In the genomic region with DNA sequence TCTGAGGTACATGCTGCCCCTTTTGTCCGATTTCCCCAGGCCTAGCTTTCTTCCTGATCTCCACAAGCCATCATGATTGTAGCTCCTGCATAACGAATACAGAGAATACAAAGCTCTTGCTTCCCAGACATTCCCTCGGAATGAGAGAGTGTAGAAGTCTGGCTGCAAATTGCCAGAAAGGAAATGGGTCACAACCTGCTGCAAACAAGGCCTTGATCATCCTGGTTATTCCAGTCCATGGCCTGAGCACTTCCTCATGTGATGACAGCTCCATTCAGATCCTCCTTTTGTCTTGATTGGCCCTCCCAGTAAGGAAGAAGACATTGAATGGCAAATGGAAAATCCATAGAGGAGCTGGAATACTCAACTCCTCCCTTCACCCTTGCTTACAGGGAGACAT, we compare ENCODE assay signal across 16 cellular contexts.
"Had no signal": no experiment of that assay in that cellular context is flagged by ENCODE, and none has a peak within 500 bp of the region (broad histone marks: within the 10 kb centered on the region; RNA-seq: fewer than 3 reads in every experiment).

No MANE protein-coding gene starts in this region.

- H3K79me2 ChIP-seq: hepatocyte had no signal

- H3K4me3 ChIP-seq: adrenal gland, hepatocyte, ovary, sigmoid colon, thyroid gland, uterus had no signal

- FAIRE-seq: endometrium had no signal

- H3K4me1 ChIP-seq: adrenal gland, sigmoid colon, thyroid gland, uterus had no signal

- H3K27ac ChIP-seq: adrenal gland, hepatocyte, ovary, sigmoid colon, thyroid gland had no signal

- DNase-seq: activated CD4-positive, alpha-beta T cell treated with anti-CD3 and anti-CD28 coated beads, Interleukin-2, amount 50 U/mL, for 48 hours; activated naive CD4-positive, alpha-beta T cell; adrenal gland; brain microvascular endothelial cell; ovary; sigmoid colon; stimulated activated CD4-positive, alpha-beta T cell treated with anti-CD3 and anti-CD28 coated beads, Interleukin-4, amount 100 ng/mL, for 1 hour; stimulated activated CD8-positive, alpha-beta memory T cell treated with anti-CD3 and anti-CD28 coated beads, Interleukin-4, amount 100 ng/mL, for 48 hours; stimulated activated naive CD8-positive, alpha-beta T cell treated with anti-CD3 and anti-CD28 coated beads, Interleukin-15, amount 100 ng/mL, for 72 hours; SW 1271; thyroid gland; uterus had no signal

- ATAC-seq: activated CD4-positive, CD25-positive, alpha-beta regulatory T cell treated with anti-CD3 and anti-CD28 coated beads, Interleukin-2, amount 50 U/mL, for 24 hours; stimulated activated naive CD8-positive, alpha-beta T cell treated with anti-CD3 and anti-CD28 coated beads, Interleukin-15, amount 100 ng/mL, for 72 hours had no signal

- H3K9me3 ChIP-seq: adrenal gland, ovary, sigmoid colon, thyroid gland, uterus had no signal

- H3K27ac Mint-ChIP-seq: T-helper 2 cell treated with Interferon-gamma antibody and Interleukin-4, amounts not matched to agents 5 μg/mL and 100 μg/mL, for 36 hours had no signal

- H3K4me3 Mint-ChIP-seq: stimulated activated naive CD8-positive, alpha-beta T cell treated with anti-CD3 and anti-CD28 coated beads, Interleukin-15, amount 100 ng/mL, for 72 hours; T-helper 2 cell treated with Interferon-gamma antibody and Interleukin-4, amounts not matched to agents 5 μg/mL and 100 μg/mL, for 36 hours had no signal

- H3K9me3 Mint-ChIP-seq: stimulated activated naive CD8-positive, alpha-beta T cell treated with anti-CD3 and anti-CD28 coated beads, Interleukin-15, amount 100 ng/mL, for 72 hours had no signal

- H3K36me3 ChIP-seq: adrenal gland, brain microvascular endothelial cell, ovary, sigmoid colon, thyroid gland, uterus had no signal

- H3K4me2 ChIP-seq: hepatocyte had no signal

- H2AFZ ChIP-seq: hepatocyte had no signal

- H3K27me3 ChIP-seq: adrenal gland, brain microvascular endothelial cell, ovary, sigmoid colon, thyroid gland, uterus had no signal
